8 cellular contexts compared by ENCODE assay signal in genomic region chr3:185552358-185552877, GRCh38. TPM values are rescaled to one million over a fixed set of nuclear protein-coding genes. Genes with fewer than 3 reads are reported as not detected.
A peak's percentile ranks its signal among the peaks of the same experiment; 100 is the strongest.
DNase-seq lines count a peak whose midpoint lies in the region; FAIRE-seq and TF ChIP-seq lines count a peak whose summit lies in the region.

TSS of gene LIPH (minus strand) at chr3:185552588. CDS start at chr3:185552471, 117 bp downstream.

- no peaks in the 10 kb centered on the region for H3K9me3 Mint-ChIP-seq in HFFc6

- WGBS in small intestine, 3 donors: 8 to 19% (median 13%) methylated on average over 6 of the region's 6 CpGs

- peak within 1 kb of the TSS; percentile 35 for H3K4me3 Mint-ChIP-seq in HFFc6

- H3K27ac ChIP-seq in small intestine (ENCODE audit: low read depth in 1 of 2, low read length in 1 of 2): peak within 1 kb of the TSS in 1 of 2 donors; percentile 54

- peaks cover 28% of the 10 kb centered on the region for H3K4me1 Mint-ChIP-seq in HFFc6 (ENCODE audit: low read depth)

- H3K27me3 ChIP-seq in endocrine pancreas (ENCODE audit: control insufficient read depth, insufficient read depth, low read length) (no peaks in the 10 kb centered on the region), small intestine (ENCODE audit: control insufficient read depth in 2 of 2, insufficient read depth in 2 of 2, low read length in 2 of 2) (no peaks in the 10 kb centered on the region), MG63 (no peaks in the 10 kb centered on the region)

- TF ChIP-seq CTCF in HFFc6 (IDR thresholded peaks at IDR 0.05): no peak

- no peaks in the 10 kb centered on the region for H3K27me3 Mint-ChIP-seq in HFFc6 (ENCODE audit: insufficient read depth)

- H3K27ac Mint-ChIP-seq in HFFc6: no peak within 1 kb of the TSS; the same call in 1 of the 2 replicates

- no peaks in the 10 kb centered on the region for H3K36me3 Mint-ChIP-seq in HFFc6 (ENCODE audit: low read depth)

- no peak for FAIRE-seq in small intestine (lab: Jason Lieb, UNC)

- H3K4me1 ChIP-seq in endocrine pancreas (ENCODE audit: control insufficient read depth, insufficient read depth, low read length): peaks cover 13% of the 10 kb centered on the region
- H3K4me1 ChIP-seq in small intestine (ENCODE audit: control insufficient read depth in 2 of 2, insufficient read depth in 1 of 2, low read depth in 1 of 2, low read length in 1 of 2): peaks cover 0 to 2% of the 10 kb centered on the region in 2 donors

- H3K9me3 ChIP-seq in endocrine pancreas (ENCODE audit: control insufficient read depth, low read length) (no peaks in the 10 kb centered on the region), small intestine (ENCODE audit: control insufficient read depth, low read depth) (no peaks in the 10 kb centered on the region), MG63 (no peaks in the 10 kb centered on the region)

- H3K9ac ChIP-seq in endocrine pancreas (ENCODE audit: control insufficient read depth, insufficient read depth, low read length): no peak within 1 kb of the TSS

- H3K4me3 ChIP-seq in endocrine pancreas (ENCODE audit: control insufficient read depth, insufficient read depth, low read length) (peak within 1 kb of the TSS; percentile 81), small intestine (ENCODE audit: low read depth in 1 of 2, low read length in 2 of 2) (peak within 1 kb of the TSS in 1 of 2 donors; percentile 16), MG63 (no peak within 1 kb of the TSS)

- DNase-seq in activated T-cell treated with anti-CD3 and anti-CD28 coated beads for 24 hours (ENCODE audit: low read depth) (peak; percentile 36), HFFc6 (peak; percentile 8), NCI-H2029 (lab: John Stamatoyannopoulos, UW) (peak; percentile 62), small intestine (peak; percentile 90), DMS79 (lab: John Stamatoyannopoulos, UW) (no peak), MG63 (no peak)
- no peak for DNase-seq in activated T-cell treated with anti-CD3 and anti-CD28 coated beads, Interleukin-2, amount 50 U/mL, for 1 hour

- H3K36me3 ChIP-seq in endocrine pancreas (ENCODE audit: control insufficient read depth, insufficient read depth, low read length) (no peaks in the 10 kb centered on the region), small intestine (ENCODE audit: control insufficient read depth in 2 of 2, insufficient read depth in 2 of 2, low read length in 2 of 2) (no peaks in the 10 kb centered on the region), MG63 (no peaks in the 10 kb centered on the region)

RNA-seq across cellular contexts. Expression of gene LIPH, which starts in this region (rescaled TPM):
- 1 to 10 TPM in 1 of 6 experiments, under 1 TPM in 5; 0.10 to 1.6 (median 0.26) TPM for total RNA-seq in HFFc6 (2021; fragmentation: NEBNext Ultra II Directional; extraction: Animal tissue kit (Norgen Biotek cat#: 25700))
- polyA plus RNA-seq in small intestine: 10 to 100 TPM in 1 of 3 donors, 1 to 10 TPM in 2; 5.0 to 10.1 (median 6.8) TPM
- not detected in 2 replicates for total RNA-seq in MG63 (2014; rRNA removed; shearing (Covaris generic); ENCODE audit: low replicate concordance)

Comparison
In these comparisons a context has a peak if more than half of its experiments do, and no peak if none do; other contexts are left out.
1. DNase-seq: peak in activated T-cell treated with anti-CD3 and anti-CD28 coated beads for 24 hours (single experiment), HFFc6 (single experiment), NCI-H2029 (single experiment) and small intestine (single experiment); none in activated T-cell treated with anti-CD3 and anti-CD28 coated beads, Interleukin-2, amount 50 U/mL, for 1 hour (single experiment), DMS79 (single experiment) and MG63 (single experiment).